Comparison of ENCODE assay signal across 14 cellular contexts in genomic region chr3:150447631-150448465, GRCh38. TPM values are rescaled to one million over a fixed set of nuclear protein-coding genes. Genes with fewer than 3 reads are reported as not detected.
A peak's percentile ranks its signal among the peaks of the same experiment; 100 is the strongest.
DNase-seq lines count a peak whose midpoint lies in the region; ATAC-seq and TF ChIP-seq lines count a peak whose summit lies in the region.
"Had no signal": no experiment of that assay in that cellular context is flagged by ENCODE, and none has a peak within 500 bp of the region (broad histone marks: within the 10 kb centered on the region; RNA-seq: fewer than 3 reads in every experiment).

No MANE protein-coding gene starts in this region.

- H2AK5ac ChIP-seq in IMR-90 (ENCODE audit: low read depth, low read length), result peak overlapping the region; percentile 90

- H3K4me1 ChIP-seq in IMR-90 (ENCODE audit: control insufficient read depth, insufficient read depth, low read length), result peaks cover 10% of the 10 kb centered on the region
- peaks cover 5 to 44% of the 10 kb centered on the region in 2 donors for H3K4me1 ChIP-seq in muscle layer of duodenum (ENCODE audit: control insufficient read depth in 1 of 2, insufficient read depth in 2 of 2, low read length in 2 of 2)

- no peak overlapping the region for H2AK9ac ChIP-seq in IMR-90 (replicated peaks; ENCODE audit: low read depth, low read length, poor library complexity)

- peak overlapping the region in 1 of 2 experiments; percentile 74; a peak in 2 of 4 replicates for H4K8ac ChIP-seq in IMR-90 (ENCODE audit: low read depth in 2 of 2, low read length in 2 of 2)

- H3K4me2 ChIP-seq in IMR-90 (ENCODE audit: low read depth, low read length), result peak overlapping the region; percentile 52

- CTCF ChIA-PET in AG04450 (lab: Charles Lee) (no interaction called here), IMR-90 (lab: Yijun Ruan, JAX) (no interaction called here)

- no peak for TF ChIP-seq RAD21 in IMR-90 (IDR thresholded peaks at IDR 0.05; ENCODE audit: low read length)

- TF ChIP-seq CTCF in AG04450 (IDR thresholded peaks at IDR 0.05; ENCODE audit: low read depth, low read length), result no peak
- TF ChIP-seq CTCF in IMR-90 (conservative IDR thresholded peaks at IDR 0.05; ENCODE audit: low read depth, low read length), result no peak

- in situ Hi-C loops in IMR-90 (cut with MboI; ENCODE audit: low sequenced_read_pairs), result no loop called here

- H3K27ac Mint-ChIP-seq in central memory CD8-positive, alpha-beta T cell (ENCODE audit: low read depth), result peak overlapping the region; percentile 0
- H3K27ac Mint-ChIP-seq: activated B cell treated with CpG ODN at 0.5 μM for 24 hours, natural killer cell had no signal

- H3K4me3 ChIP-seq in AG04450 (ENCODE audit: low read depth, low read length) (no peak overlapping the region), IMR-90 (ENCODE audit: insufficient read depth, low read depth, low read length) (no peak overlapping the region), muscle layer of duodenum (ENCODE audit: low read depth in 1 of 2, low read length in 2 of 2) (no peak overlapping the region)

- H4K5ac ChIP-seq in IMR-90 (ENCODE audit: low read depth, low read length), result peak overlapping the region; percentile 77; the same call in 1 of the 2 replicates

- TF ChIP-seq POLR2A in IMR-90 (IDR thresholded peaks at IDR 0.05; ENCODE audit: low read depth, low read length), result no peak

- H3K27me3 ChIP-seq in AG04450 (ENCODE audit: control insufficient read depth, insufficient read depth, low read length), result no peaks in the 10 kb centered on the region
- H3K27me3 ChIP-seq in IMR-90 (ENCODE audit: control insufficient read depth, insufficient read depth, low read length), result no peaks in the 10 kb centered on the region
- H3K27me3 ChIP-seq in muscle layer of duodenum (ENCODE audit: low read depth, low read length), result no peaks in the 10 kb centered on the region

- peaks cover 5% of the 10 kb centered on the region for H3K36me3 Mint-ChIP-seq in central memory CD8-positive, alpha-beta T cell (ENCODE audit: insufficient read depth)
- H3K36me3 Mint-ChIP-seq: natural killer cell had no signal

- peaks cover 35% of the 10 kb centered on the region for H3K4me1 Mint-ChIP-seq in central memory CD8-positive, alpha-beta T cell

- peak overlapping the region; percentile 75; the same call in 1 of the 2 replicates for H2BK20ac ChIP-seq in IMR-90 (ENCODE audit: low read depth, low read length)

- no peak overlapping the region for H3K9ac ChIP-seq in IMR-90 (ENCODE audit: low read depth, low read length)

- H3K14ac ChIP-seq in IMR-90 (replicated peaks; ENCODE audit: low read depth, low read length), result peak overlapping the region; percentile 77

- peak overlapping the region; percentile 87 for H3K4ac ChIP-seq in IMR-90 (ENCODE audit: low read depth, low read length)

- intact Hi-C loops in IMR-90 (cut with micrococcal nuclease), result loop anchor here (2.0 kb wide), 1 partner anchor 33 kb away; no protein-coding TSS in a partner anchor

- H2BK15ac ChIP-seq in IMR-90 (ENCODE audit: low read depth, low read length), result peak overlapping the region; percentile 79; the same call in 2 of the 3 replicates

- peaks cover 4 to 48% of the 10 kb centered on the region in 2 experiments; a peak in 2 of 4 replicates for H3K79me1 ChIP-seq in IMR-90 (ENCODE audit: low read depth in 1 of 2, low read length in 2 of 2)

- no CpG with 5 or more reads among the region's 3 CpGs for WGBS in IMR-90 (ENCODE audit: extremely low coverage in 2 of 2, insufficient read length in 1 of 2), 2 experiments

- peak overlapping the region; percentile 76 for H3K23ac ChIP-seq in IMR-90 (ENCODE audit: low read depth, low read length)

- H2BK120ac ChIP-seq in IMR-90 (ENCODE audit: low read depth, low read length), result peak overlapping the region; percentile 86

- DNase-seq in AG04450 (ENCODE audit: low read depth, low spot score) (no peak), IMR-90 (no peak), middle frontal gyrus (ENCODE audit: extremely low spot score, low spot score) (no peak), SK-N-DZ (ENCODE audit: low spot score) (no peak), GOT3 (lab: John Stamatoyannopoulos, UW) (no peak)
- DNase-seq in central memory CD8-positive, alpha-beta T cell (ENCODE audit: low spot score in 2 of 2), result no peak
- DNase-seq: activated B cell treated with CpG ODN at 0.5 μM for 24 hours, activated T-cell treated with anti-CD3 and anti-CD28 coated beads for 4 hours, MV-4-11, natural killer cell, NCI-H446 had no signal

- H2AFZ ChIP-seq in IMR-90 (replicated peaks; ENCODE audit: low read length, poor library complexity), result no peak overlapping the region

- no peaks in the 10 kb centered on the region for H3K9me3 Mint-ChIP-seq in central memory CD8-positive, alpha-beta T cell
- H3K9me3 Mint-ChIP-seq: activated B cell treated with CpG ODN at 0.5 μM for 24 hours, natural killer cell had no signal

- peak overlapping the region; percentile 36; the same call in 1 of the 2 replicates for H3K56ac ChIP-seq in IMR-90 (ENCODE audit: extremely low read depth, insufficient read depth, low read length)

- H2BK5ac ChIP-seq in IMR-90 (ENCODE audit: low read depth, low read length, poor library complexity, severe bottlenecking), result peak overlapping the region; percentile 95

- 0 out of 2 replicates have a peak, but pooled peaks have one; percentile 15 for ATAC-seq in IMR-90 (ENCODE audit: low read depth)
- no peak for ATAC-seq in central memory CD8-positive, alpha-beta T cell (replicated peaks; ENCODE audit: extremely low read depth, poor library complexity, severe bottlenecking)
- no peak for ATAC-seq in GM18858 (IDR thresholded peaks at IDR 0.05; ENCODE audit: unreplicated experiment)
- ATAC-seq: natural killer cell had no signal

- H4K20me1 ChIP-seq in IMR-90 (ENCODE audit: insufficient read depth, low read length), result peaks cover 32% of the 10 kb centered on the region; the same call in 1 of the 2 replicates

- POLR2A ChIA-PET in AG04450 (lab: Yijun Ruan, JAX) (no interaction called here), IMR-90 (lab: Charles Lee; ENCODE audit: unreplicated experiment) (no interaction called here)

- no peaks in the 10 kb centered on the region for H3K27me3 Mint-ChIP-seq in central memory CD8-positive, alpha-beta T cell
- H3K27me3 Mint-ChIP-seq: activated B cell treated with CpG ODN at 0.5 μM for 24 hours had no signal

- no TSS peak for BruUV-seq in IMR-90 (replicated peaks; lab: Mats Ljungman, UMichigan)

- H3K36me3 ChIP-seq in IMR-90 (ENCODE audit: control insufficient read depth, insufficient read depth, low read length) (no peaks in the 10 kb centered on the region), muscle layer of duodenum (ENCODE audit: control insufficient read depth in 1 of 2, insufficient read depth in 2 of 2, low read length in 2 of 2) (no peaks in the 10 kb centered on the region)

- dilution Hi-C loops in IMR-90 (cut with HindIII; ENCODE audit: low sequenced_read_pairs, unreplicated experiment), result no loop called here

- H3K18ac ChIP-seq in IMR-90 (ENCODE audit: low read depth, low read length), result peak overlapping the region; percentile 62; the same call in 1 of the 2 replicates

- no peak overlapping the region for H3K4me3 Mint-ChIP-seq in central memory CD8-positive, alpha-beta T cell
- H3K4me3 Mint-ChIP-seq: activated B cell treated with CpG ODN at 0.5 μM for 24 hours, CD14-positive monocyte, natural killer cell had no signal

- peaks cover 4% of the 10 kb centered on the region for H3K9me1 ChIP-seq in IMR-90 (ENCODE audit: insufficient read depth, low read length)

- H4K91ac ChIP-seq in IMR-90 (ENCODE audit: insufficient read depth, low read depth, low read length), result peak overlapping the region; percentile 78

- H3K27ac ChIP-seq in AG04450 (ENCODE audit: low read depth, low read length) (peak overlapping the region; percentile 47), IMR-90 (ENCODE audit: insufficient read depth, low read length) (peak overlapping the region; percentile 73), muscle layer of duodenum (ENCODE audit: low read length) (peak overlapping the region; percentile 34)

- H3K9me3 ChIP-seq in AG04450 (ENCODE audit: control insufficient read depth, insufficient read depth, low read length) (no peaks in the 10 kb centered on the region), IMR-90 (ENCODE audit: control insufficient read depth, insufficient read depth, low read length) (no peaks in the 10 kb centered on the region), muscle layer of duodenum (ENCODE audit: control insufficient read depth in 1 of 2, low read length in 2 of 2) (no peaks in the 10 kb centered on the region)

TF ChIP-seq in IMR-90, 13 proteins besides CTCF, POLR2A, EP300 and RAD21:
- TF ChIP-seq NFE2L2 (IDR thresholded peaks at IDR 0.05; ENCODE audit: low read depth, low read length) (no peak), MAFK (IDR thresholded peaks at IDR 0.05; ENCODE audit: low read depth, low read length) (peak; percentile 16; the same call in 1 of the 2 replicates)

RNA-seq across cellular contexts. Expression of gene TSC22D2, which starts 39.8 kb away (rescaled TPM):
- polyA plus RNA-seq in AG04450 (2011; rRNA removed) (28.4 and 29.3 TPM in 2 replicates), IMR-90 (2012; rRNA removed) (16.7 and 20.5 TPM in 2 replicates)
- polyA minus RNA-seq in AG04450 (2011; rRNA and poly(A)+ RNA removed), result 62.4 and 71.9 TPM in 2 replicates
- 12.2 and 15.8 TPM in 2 replicates for total RNA-seq in IMR-90 (2012; rRNA removed)
- 6.3 and 8.5 TPM in 2 replicates for polyA plus RNA-seq in IMR-90 (2012; cell fraction: cytosol; rRNA removed)
- 8.2 and 33.9 TPM in 2 replicates for polyA plus RNA-seq in IMR-90 (2012; cell fraction: nucleus; rRNA removed; ENCODE audit: low replicate concordance)
- 7.1 and 7.5 TPM in 2 replicates for polyA plus RNA-seq in SK-N-DZ (2014; cell fraction: cytosol; rRNA removed)
- polyA plus RNA-seq in SK-N-DZ (2014; cell fraction: nucleus; rRNA removed), result 10.1 and 10.7 TPM in 2 replicates
